In genomic region chr20:63643499-63643898, GRCh38 we compare ENCODE assay signal across 18 cellular contexts. TPM values are rescaled to one million over a fixed set of nuclear protein-coding genes. Genes with fewer than 3 reads are reported as not detected.
DNase-seq lines count a peak whose midpoint lies in the region; FAIRE-seq and TF ChIP-seq lines count a peak whose summit lies in the region.
"Had no signal": no experiment of that assay in that cellular context is flagged by ENCODE, and none has a peak within 500 bp of the region (broad histone marks: within the 10 kb centered on the region; RNA-seq: fewer than 3 reads in every experiment).

No MANE protein-coding gene starts in this region.

- peaks cover 11% of the 10 kb centered on the region for H3K27me3 Mint-ChIP-seq in activated naive CD4-positive, alpha-beta T cell treated with anti-CD3 and anti-CD28 coated beads, Interleukin-2, amount 10 ng/mL, durations not matched to agents 7 days and 5 days
- H3K27me3 Mint-ChIP-seq in activated CD4-positive, alpha-beta memory T cell treated with anti-CD3 and anti-CD28 coated beads, Interleukin-2, amount 10 ng/mL, durations not matched to agents 7 days and 5 days, result peaks cover 3% of the 10 kb centered on the region
- H3K27me3 Mint-ChIP-seq in type B pancreatic cell, result no peaks in the 10 kb centered on the region

- intact Hi-C loops in kidney (cut with DNase I), result no loop called here

- peaks cover 0 to 5% of the 10 kb centered on the region in 2 donors for H3K4me1 ChIP-seq in kidney (ENCODE audit: control insufficient read depth in 1 of 2, insufficient read depth in 1 of 2, low read depth in 1 of 2, low read length in 2 of 2)

- peaks cover 10% of the 10 kb centered on the region for H3K36me3 Mint-ChIP-seq in activated naive CD4-positive, alpha-beta T cell treated with anti-CD3 and anti-CD28 coated beads, Interleukin-2, amount 10 ng/mL, durations not matched to agents 7 days and 5 days
- H3K36me3 Mint-ChIP-seq in activated CD4-positive, alpha-beta memory T cell treated with anti-CD3 and anti-CD28 coated beads, Interleukin-2, amount 10 ng/mL, durations not matched to agents 7 days and 5 days (ENCODE audit: low read depth), result peaks cover 7% of the 10 kb centered on the region
- H3K36me3 Mint-ChIP-seq in type B pancreatic cell, result no peaks in the 10 kb centered on the region

- H3K27ac ChIP-seq in kidney (ENCODE audit: low read depth in 2 of 2, low read length in 2 of 2), result no peak overlapping the region
- H3K27ac ChIP-seq: body of pancreas, RWPE1 had no signal

- TF ChIP-seq CTCF in kidney (IDR thresholded peaks at IDR 0.05; ENCODE audit: borderline replicate concordance, extremely low read depth, insufficient read depth) (no peak), type B pancreatic cell (conservative IDR thresholded peaks at IDR 0.05) (no peak), GM13977 (IDR thresholded peaks at IDR 0.05; ENCODE audit: extremely low read depth, insufficient read depth, missing control alignments) (no peak)

- peaks cover 24% of the 10 kb centered on the region for H3K4me1 Mint-ChIP-seq in activated naive CD4-positive, alpha-beta T cell treated with anti-CD3 and anti-CD28 coated beads, Interleukin-2, amount 10 ng/mL, durations not matched to agents 7 days and 5 days
- H3K4me1 Mint-ChIP-seq in activated CD4-positive, alpha-beta memory T cell treated with anti-CD3 and anti-CD28 coated beads, Interleukin-2, amount 10 ng/mL, durations not matched to agents 7 days and 5 days, result peaks cover 18% of the 10 kb centered on the region
- no peaks in the 10 kb centered on the region for H3K4me1 Mint-ChIP-seq in type B pancreatic cell (ENCODE audit: unreplicated experiment)

- CTCF ChIA-PET in activated naive CD4-positive, alpha-beta T cell treated with anti-CD3 and anti-CD28 coated beads, Interleukin-2, amount 10 ng/mL, durations not matched to agents 7 days and 5 days (lab: Charles Lee), result interaction anchor here (1.1 to 3.2 kb wide), 2 partner anchors 16 to 106 kb away, joined by 4 to 17 read pairs; partner anchors contain the start of genes GMEB2 and PTK6
- CTCF ChIA-PET in activated CD4-positive, alpha-beta memory T cell treated with anti-CD3 and anti-CD28 coated beads, Interleukin-2, amount 10 ng/mL, durations not matched to agents 7 days and 5 days (lab: Charles Lee), result interaction anchor here (2.9 kb wide), 1 partner anchor 14 kb away, joined by 22 read pairs; the partner anchor contains the start of gene RTEL1

- DNase-seq in activated naive CD4-positive, alpha-beta T cell treated with anti-CD3 and anti-CD28 coated beads, Interleukin-2, amount 10 ng/mL, durations not matched to agents 7 days and 5 days, result no peak
- no peak for DNase-seq in activated naive CD4-positive, alpha-beta T cell (lab: John Stamatoyannopoulos, UW)
- DNase-seq in activated CD4-positive, alpha-beta memory T cell treated with anti-CD3 and anti-CD28 coated beads, Interleukin-2, amount 10 ng/mL, durations not matched to agents 7 days and 5 days, result no peak
- DNase-seq in kidney (peak; percentile 82), type B pancreatic cell (ENCODE audit: extremely low spot score, unreplicated experiment) (no peak), kidney glomerular epithelial cell (lab: John Stamatoyannopoulos, UW) (no peak), GM13977 (ENCODE audit: low spot score) (no peak), GM03348 (ENCODE audit: low spot score) (no peak)
- DNase-seq: body of pancreas; effector memory CD4-positive, alpha-beta T cell; hypothalamus; left cardiac atrium; posterior cingulate gyrus; stimulated activated naive CD4-positive, alpha-beta T cell treated with Interleukin-2 at 50 U/mL for 16 hours had no signal

- H3K4me3 ChIP-seq in kidney (ENCODE audit: low read length in 2 of 2), result no peak overlapping the region
- H3K4me3 ChIP-seq: body of pancreas, mucosa of descending colon, smooth muscle cell had no signal

- H3K9me3 Mint-ChIP-seq in activated naive CD4-positive, alpha-beta T cell treated with anti-CD3 and anti-CD28 coated beads, Interleukin-2, amount 10 ng/mL, durations not matched to agents 7 days and 5 days, result no peaks in the 10 kb centered on the region
- no peaks in the 10 kb centered on the region for H3K9me3 Mint-ChIP-seq in activated CD4-positive, alpha-beta memory T cell treated with anti-CD3 and anti-CD28 coated beads, Interleukin-2, amount 10 ng/mL, durations not matched to agents 7 days and 5 days
- no peaks in the 10 kb centered on the region for H3K9me3 Mint-ChIP-seq in type B pancreatic cell

- in situ Hi-C loops in GM13977 (cut with MboI; ENCODE audit: low pct_unique_long_range_greater_than_20kb, low sequenced_read_pairs, unreplicated experiment), result no loop called here

- peak overlapping the region; percentile 72 for H3K27ac Mint-ChIP-seq in activated naive CD4-positive, alpha-beta T cell treated with anti-CD3 and anti-CD28 coated beads, Interleukin-2, amount 10 ng/mL, durations not matched to agents 7 days and 5 days
- H3K27ac Mint-ChIP-seq in activated CD4-positive, alpha-beta memory T cell treated with anti-CD3 and anti-CD28 coated beads, Interleukin-2, amount 10 ng/mL, durations not matched to agents 7 days and 5 days, result no peak overlapping the region
- H3K27ac Mint-ChIP-seq in type B pancreatic cell, result peak overlapping the region; percentile 23

- H3K4me3 Mint-ChIP-seq in activated naive CD4-positive, alpha-beta T cell treated with anti-CD3 and anti-CD28 coated beads, Interleukin-2, amount 10 ng/mL, durations not matched to agents 7 days and 5 days, result peak overlapping the region; percentile 59
- peak overlapping the region; percentile 55 for H3K4me3 Mint-ChIP-seq in activated CD4-positive, alpha-beta memory T cell treated with anti-CD3 and anti-CD28 coated beads, Interleukin-2, amount 10 ng/mL, durations not matched to agents 7 days and 5 days
- H3K4me3 Mint-ChIP-seq in type B pancreatic cell, result peak overlapping the region; percentile 82

- H3K9me3 ChIP-seq in kidney (ENCODE audit: control insufficient read depth in 1 of 2, low read length in 2 of 2), result no peaks in the 10 kb centered on the region
- H3K9me3 ChIP-seq: body of pancreas, mucosa of descending colon had no signal

- FAIRE-seq in kidney (lab: Jason Lieb, UNC), result no peak
- FAIRE-seq: urothelium cell line had no signal

- POLR2A ChIA-PET in activated CD4-positive, alpha-beta memory T cell treated with anti-CD3 and anti-CD28 coated beads, Interleukin-2, amount 10 ng/mL, durations not matched to agents 7 days and 5 days (lab: Charles Lee), result interaction anchor here (0.9 to 3.6 kb wide), 2 partner anchors 8 to 15 kb away, joined by 3 to 18 read pairs; partner anchors contain the start of gene RTEL1

- no peak overlapping the region for H3K9ac ChIP-seq in kidney (ENCODE audit: low read length in 2 of 2)

- H3K36me3 ChIP-seq in kidney (ENCODE audit: control insufficient read depth in 1 of 2, insufficient read depth in 2 of 2, low read length in 2 of 2), result no peaks in the 10 kb centered on the region

RNA-seq across cellular contexts. Expression of gene STMN3, which starts 9.7 kb away (rescaled TPM):
- 10 to 100 TPM; 20.9 to 23.8 TPM for total RNA-seq in activated CD4-positive, alpha-beta memory T cell treated with anti-CD3 and anti-CD28 coated beads, Interleukin-2, amount 10 ng/mL, durations not matched to agents 7 days and 5 days
- total RNA-seq in kidney (84.9 TPM), type B pancreatic cell (ENCODE audit: low replicate concordance) (38.9 and 40.8 TPM in 2 replicates)
- polyA plus RNA-seq in kidney (ENCODE audit: insufficient read depth, low read depth, low replicate concordance), result 20.6 TPM

RNA-seq across cellular contexts. Expression of gene RTEL1, which starts 14.6 kb away (rescaled TPM):
- 10 to 100 TPM; 29.2 to 30.0 TPM for total RNA-seq in activated CD4-positive, alpha-beta memory T cell treated with anti-CD3 and anti-CD28 coated beads, Interleukin-2, amount 10 ng/mL, durations not matched to agents 7 days and 5 days
- total RNA-seq in kidney (37.7 TPM), type B pancreatic cell (ENCODE audit: low replicate concordance) (20.7 and 39.2 TPM in 2 replicates)
- polyA plus RNA-seq in kidney (ENCODE audit: insufficient read depth, low read depth, low replicate concordance), result 5.3 TPM

RNA-seq across cellular contexts. Expression of gene GMEB2, which starts 16.6 kb away (rescaled TPM):
- 10 to 100 TPM; 17.9 to 18.5 TPM for total RNA-seq in activated CD4-positive, alpha-beta memory T cell treated with anti-CD3 and anti-CD28 coated beads, Interleukin-2, amount 10 ng/mL, durations not matched to agents 7 days and 5 days
- total RNA-seq in kidney (13.4 TPM), type B pancreatic cell (ENCODE audit: low replicate concordance) (11.9 and 13.9 TPM in 2 replicates)
- 6.1 TPM for polyA plus RNA-seq in kidney (ENCODE audit: insufficient read depth, low read depth, low replicate concordance)

RNA-seq across cellular contexts. Expression of gene TNFRSF6B, which starts 53.0 kb away (rescaled TPM):
- not detected for total RNA-seq in activated CD4-positive, alpha-beta memory T cell treated with anti-CD3 and anti-CD28 coated beads, Interleukin-2, amount 10 ng/mL, durations not matched to agents 7 days and 5 days
- total RNA-seq in kidney (64.5 TPM), type B pancreatic cell (ENCODE audit: low replicate concordance) (not detected in 2 replicates)
- polyA plus RNA-seq in kidney (ENCODE audit: insufficient read depth, low read depth, low replicate concordance), result 2.4 TPM
